In the genomic region with DNA sequence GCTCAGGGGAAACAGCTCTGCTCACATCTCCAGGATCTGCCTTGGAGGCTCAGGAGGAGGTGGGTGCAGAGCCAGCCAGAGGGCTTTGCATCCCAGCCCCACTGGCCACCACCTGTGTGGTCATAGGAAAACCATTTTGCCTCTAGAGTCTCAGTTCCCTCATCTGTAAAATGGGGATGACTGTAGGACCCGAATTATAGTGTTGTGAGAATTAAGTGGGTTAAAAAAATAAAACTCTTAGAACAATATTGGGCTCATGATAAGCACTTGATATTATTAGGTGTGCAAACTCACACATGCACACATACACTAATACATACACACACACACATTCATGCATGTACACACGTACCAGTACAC, we compare ENCODE assay signal across 16 cellular contexts. TPM values are rescaled to one million over a fixed set of nuclear protein-coding genes. Genes with fewer than 3 reads are reported as not detected.
A peak's percentile ranks its signal among the peaks of the same experiment; 100 is the strongest.
DNase-seq lines count a peak whose midpoint lies in the region; ATAC-seq and TF ChIP-seq lines count a peak whose summit lies in the region.
"Had no signal": no experiment of that assay in that cellular context is flagged by ENCODE, and none has a peak within 500 bp of the region (broad histone marks: within the 10 kb centered on the region; RNA-seq: fewer than 3 reads in every experiment).

No MANE protein-coding gene starts in this region.

- H3K27me3 ChIP-seq in ascending aorta (no peaks in the 10 kb centered on the region), esophagus muscularis mucosa (peaks cover 0 to 40% (median 0%) of the 10 kb centered on the region in 4 donors), ovary (no peaks in the 10 kb centered on the region), transverse colon (peaks cover 37% of the 10 kb centered on the region)
- H3K27me3 ChIP-seq: cardiac muscle cell, hepatocyte, SJCRH30 had no signal

- 80% methylated on average over 2 of the region's 2 CpGs for WGBS in esophagus muscularis mucosa
- 37 to 70% (median 45%) methylated on average over 2 of the region's 2 CpGs for WGBS in ovary, 3 donors
- 52 to 83% methylated on average over 1 to 2 of the region's 2 CpGs for WGBS in transverse colon (ENCODE audit: low coverage in 1 of 2), 2 donors

- in situ Hi-C loops in transverse colon (cut with MboI; ENCODE audit: low pct_ligation_motif_present in 1 of 4, low pct_unique_long_range_greater_than_20kb in 1 of 4, low sequenced_read_pairs in 3 of 4), result loop anchor here in 1 of 4 donors (10.0 kb wide), 1 partner anchor 192 kb away; no protein-coding TSS in a partner anchor

- no peak for TF ChIP-seq POLR2A in esophagus muscularis mucosa (IDR thresholded peaks at IDR 0.05; ENCODE audit: low read depth)
- no peak for TF ChIP-seq POLR2A in ovary (IDR thresholded peaks at IDR 0.05)
- TF ChIP-seq POLR2A in transverse colon (IDR thresholded peaks at IDR 0.05), result no peak

- intact Hi-C loops in ascending aorta (cut with DNase I) (loop anchor here (1.0 to 5.0 kb wide), 3 partner anchors 41 to 1026 kb away; a partner anchor contains a TSS), esophagus muscularis mucosa (cut with DNase I) (no loop called here), ovary (cut with DNase I) (no loop called here), transverse colon (cut with DNase I; ENCODE audit: low total_unique reads) (no loop called here)

- no peaks in the 10 kb centered on the region for H3K36me3 ChIP-seq in ascending aorta
- H3K36me3 ChIP-seq in esophagus muscularis mucosa, result no peaks in the 10 kb centered on the region
- no peaks in the 10 kb centered on the region for H3K36me3 ChIP-seq in ovary
- H3K36me3 ChIP-seq in transverse colon, result no peaks in the 10 kb centered on the region
- H3K36me3 ChIP-seq: cardiac muscle cell, SJCRH30 had no signal

- TF ChIP-seq EP300 in esophagus muscularis mucosa (IDR thresholded peaks at IDR 0.05), result no peak
- no peak for TF ChIP-seq EP300 in ovary (IDR thresholded peaks at IDR 0.05)
- no peak for TF ChIP-seq EP300 in transverse colon (IDR thresholded peaks at IDR 0.05; ENCODE audit: low read depth)

- H3K4me1 ChIP-seq in ascending aorta (peaks cover 10 to 21% of the 10 kb centered on the region in 2 donors), esophagus muscularis mucosa (peaks cover 8 to 33% (median 29%) of the 10 kb centered on the region in 4 donors), ovary (ENCODE audit: insufficient read depth) (peaks cover 20% of the 10 kb centered on the region), transverse colon (peaks cover 6 to 15% (median 8%) of the 10 kb centered on the region in 4 donors)

- H3K9me3 ChIP-seq in ascending aorta, result no peaks in the 10 kb centered on the region
- no peaks in the 10 kb centered on the region for H3K9me3 ChIP-seq in esophagus muscularis mucosa
- H3K9me3 ChIP-seq in ovary, result no peaks in the 10 kb centered on the region
- no peaks in the 10 kb centered on the region for H3K9me3 ChIP-seq in transverse colon
- H3K9me3 ChIP-seq: SJCRH30 had no signal

- no peak for DNase-seq in ascending aorta (ENCODE audit: low spot score in 2 of 2)
- DNase-seq in esophagus muscularis mucosa (ENCODE audit: extremely low spot score), result no peak
- no peak for DNase-seq in ovary
- no peak for DNase-seq in transverse colon
- DNase-seq: activated CD4-positive, alpha-beta memory T cell treated with anti-CD3 and anti-CD28 coated beads, Interleukin-2, amount 10 ng/mL, durations not matched to agents 7 days and 5 days; activated effector memory CD4-positive, alpha-beta T cell treated with Interleukin-2 at 50 U/mL for 16 hours; CD4-positive, CD25-positive, alpha-beta regulatory T cell; Karpas-422; NCI-H146; SJCRH30 had no signal

- peak overlapping the region; percentile 97 to 98 for H3K27ac ChIP-seq in ascending aorta
- H3K27ac ChIP-seq in esophagus muscularis mucosa (replicated peaks in 1 of 4), result peak overlapping the region; percentile 83 to 91 (median 88)
- peak overlapping the region; percentile 91 to 92 for H3K27ac ChIP-seq in ovary
- peak overlapping the region; percentile 82 to 90 (median 88) for H3K27ac ChIP-seq in transverse colon
- H3K27ac ChIP-seq: cardiac muscle cell had no signal

- TF ChIP-seq CTCF in ascending aorta (IDR thresholded peaks at IDR 0.05), result no peak
- no peak for TF ChIP-seq CTCF in esophagus muscularis mucosa (IDR thresholded peaks at IDR 0.05)
- no peak for TF ChIP-seq CTCF in ovary (IDR thresholded peaks at IDR 0.05)
- no peak for TF ChIP-seq CTCF in transverse colon (IDR thresholded peaks at IDR 0.05)

- H3K4me3 ChIP-seq in ascending aorta (peak overlapping the region in 1 of 2 donors; percentile 52), esophagus muscularis mucosa (peak overlapping the region in 3 of 4 donors; percentile 28 to 34 (median 31)), ovary (no peak overlapping the region), transverse colon (no peak overlapping the region)
- H3K4me3 ChIP-seq: cardiac muscle cell, hepatocyte had no signal

- no peak for ATAC-seq in HG03354 (IDR thresholded peaks at IDR 0.05; ENCODE audit: poor library complexity, severe bottlenecking, unreplicated experiment)
- no peak for ATAC-seq in HG02938 (IDR thresholded peaks at IDR 0.05; ENCODE audit: unreplicated experiment)
- no peak for ATAC-seq in HG03108 (IDR thresholded peaks at IDR 0.05; ENCODE audit: unreplicated experiment)

RNA-seq across cellular contexts. Expression of a gene that starts 19.4 kb away (rescaled TPM):
- not detected for total RNA-seq in ascending aorta
- 1 to 10 TPM in 1 of 4 donors, under 1 TPM in 3; 0.42 to 2.2 (median 0.54) TPM for total RNA-seq in esophagus muscularis mucosa
- under 1 TPM in 4 of 7 donors, not detected in 3; 0.11 to 0.62 (median 0.47) TPM for total RNA-seq in ovary
- polyA plus RNA-seq in ovary, result under 1 TPM; 0.22 to 0.23 TPM
- total RNA-seq in transverse colon, result 1 to 10 TPM in 1 of 4 donors, under 1 TPM in 2, not detected in 1; 0.32 to 5.2 (median 0.41) TPM
- total RNA-seq: activated CD4-positive, alpha-beta memory T cell treated with anti-CD3 and anti-CD28 coated beads, Interleukin-2, amount 10 ng/mL, durations not matched to agents 7 days and 5 days; CD4-positive, CD25-positive, alpha-beta regulatory T cell; left lobe of liver; SJCRH30 had no signal
- polyA plus RNA-seq: CD4-positive, CD25-positive, alpha-beta regulatory T cell had no signal

Comparison
In these comparisons a context has a peak if more than half of its experiments do, and no peak if none do; other contexts are left out.
1. H3K4me3 ChIP-seq: peak in esophagus muscularis mucosa (3 of 4); none in ovary (single experiment) and transverse colon (0 of 4).
2. Peak in every context shown above with its lines, with median percentiles within 50 percentile points of each other: H3K27ac ChIP-seq.